13 cellular contexts compared by ENCODE assay signal in the genomic region with DNA sequence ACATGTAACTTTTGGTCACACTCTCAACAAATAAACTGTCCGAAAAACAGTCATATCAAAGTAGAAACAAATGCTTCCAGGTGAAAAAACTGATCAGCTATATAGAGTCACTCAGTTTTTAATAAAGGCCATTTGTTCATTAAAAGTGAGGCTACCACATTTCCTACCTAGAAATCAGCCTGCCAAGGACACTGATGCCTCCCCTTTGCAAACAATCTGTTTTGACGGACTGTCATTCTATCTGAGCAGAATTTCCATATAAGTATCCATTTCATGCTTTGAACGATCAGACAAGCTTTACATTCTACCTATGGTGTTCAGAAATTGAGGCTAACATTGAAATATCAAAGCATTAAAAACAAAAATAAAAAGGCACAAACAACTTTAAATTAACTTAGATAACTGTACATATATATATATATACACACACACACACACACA. TPM values are rescaled to one million over a fixed set of nuclear protein-coding genes. Genes with fewer than 3 reads are reported as not detected.
DNase-seq lines count a peak whose midpoint lies in the region; ATAC-seq and TF ChIP-seq lines count a peak whose summit lies in the region.
"Had no signal": no experiment of that assay in that cellular context is flagged by ENCODE, and none has a peak within 500 bp of the region (broad histone marks: within the 10 kb centered on the region; RNA-seq: fewer than 3 reads in every experiment).

No MANE protein-coding gene starts in this region.

- H3K9me3 Mint-ChIP-seq in nephron progenitor cell: no peaks in the 10 kb centered on the region
- H3K9me3 Mint-ChIP-seq in activated T-helper 2 cell treated with anti-CD3 and anti-CD28 coated beads, Interferon-gamma antibody, Interleukin-2, Interleukin-4, amounts not matched to agents 10 μg/mL and 5 μg/mL and 100 μg/mL, durations not matched to agents 14 hours and 24 hours and 36 hours: no peaks in the 10 kb centered on the region
- H3K9me3 Mint-ChIP-seq: activated CD4-positive, alpha-beta T cell treated with anti-CD3 and anti-CD28 coated beads, Interleukin-2, amount 10 ng/mL, durations not matched to agents 24 days and 14 days had no signal

- H3K4me1 ChIP-seq in heart right ventricle (peaks cover 0 to 34% (median 18%) of the 10 kb centered on the region in 9 donors), esophagus squamous epithelium (peaks cover 0 to 37% (median 3%) of the 10 kb centered on the region in 3 donors), urinary bladder (ENCODE audit: insufficient read depth) (no peaks in the 10 kb centered on the region)

- H3K27me3 ChIP-seq in heart right ventricle (peaks cover 0 to 67% (median 0%) of the 10 kb centered on the region in 7 donors), esophagus squamous epithelium (peaks cover 0 to 40% (median 0%) of the 10 kb centered on the region in 4 donors)
- H3K27me3 ChIP-seq: adrenal gland had no signal

- H3K4me3 ChIP-seq in heart right ventricle (peak overlapping the region in 9 of 10 donors; percentile 61 to 76 (median 73)), esophagus squamous epithelium (peak overlapping the region; percentile 49 to 86 (median 69)), urinary bladder (ENCODE audit: low read depth, low read length) (peak overlapping the region; percentile 97)

- ATAC-seq in heart right ventricle (no peak), Right ventricle myocardium inferior (no peak), GM18861 (IDR thresholded peaks at IDR 0.05; ENCODE audit: unreplicated experiment) (no peak)

- no peak overlapping the region for H3K27ac Mint-ChIP-seq in nephron progenitor cell
- H3K27ac Mint-ChIP-seq in activated T-helper 2 cell treated with anti-CD3 and anti-CD28 coated beads, Interferon-gamma antibody, Interleukin-2, Interleukin-4, amounts not matched to agents 10 μg/mL and 5 μg/mL and 100 μg/mL, durations not matched to agents 14 hours and 24 hours and 36 hours: no peak overlapping the region
- H3K27ac Mint-ChIP-seq: activated CD4-positive, alpha-beta T cell treated with anti-CD3 and anti-CD28 coated beads, Interleukin-2, amount 10 ng/mL, durations not matched to agents 24 days and 14 days had no signal

- peaks cover 0 to 18% (median 6%) of the 10 kb centered on the region in 9 donors for H3K36me3 ChIP-seq in heart right ventricle
- H3K36me3 ChIP-seq in esophagus squamous epithelium: no peaks in the 10 kb centered on the region
- H3K36me3 ChIP-seq in urinary bladder (ENCODE audit: insufficient read depth): no peaks in the 10 kb centered on the region
- H3K36me3 ChIP-seq: adrenal gland, neutrophil had no signal

- H3K36me3 Mint-ChIP-seq in nephron progenitor cell (ENCODE audit: low read depth): peaks cover 12% of the 10 kb centered on the region
- H3K36me3 Mint-ChIP-seq in activated T-helper 2 cell treated with anti-CD3 and anti-CD28 coated beads, Interferon-gamma antibody, Interleukin-2, Interleukin-4, amounts not matched to agents 10 μg/mL and 5 μg/mL and 100 μg/mL, durations not matched to agents 14 hours and 24 hours and 36 hours (ENCODE audit: low read depth): no peaks in the 10 kb centered on the region

- TF ChIP-seq POLR2A in esophagus squamous epithelium (IDR thresholded peaks at IDR 0.05): no peak

- H3K4me3 Mint-ChIP-seq in nephron progenitor cell: peak overlapping the region; percentile 11
- no peak overlapping the region for H3K4me3 Mint-ChIP-seq in activated T-helper 2 cell treated with anti-CD3 and anti-CD28 coated beads, Interferon-gamma antibody, Interleukin-2, Interleukin-4, amounts not matched to agents 10 μg/mL and 5 μg/mL and 100 μg/mL, durations not matched to agents 14 hours and 24 hours and 36 hours (ENCODE audit: low read depth)
- H3K4me3 Mint-ChIP-seq: activated CD4-positive, alpha-beta T cell treated with anti-CD3 and anti-CD28 coated beads, Interleukin-2, amount 10 ng/mL, durations not matched to agents 24 days and 14 days had no signal

- TF ChIP-seq CTCF in heart right ventricle (IDR thresholded peaks at IDR 0.05): no peak
- no peak for TF ChIP-seq CTCF in esophagus squamous epithelium (IDR thresholded peaks at IDR 0.05)
- no peak for TF ChIP-seq CTCF in nephron progenitor cell (IDR thresholded peaks at IDR 0.05)

- peaks cover 14% of the 10 kb centered on the region for H3K27me3 Mint-ChIP-seq in nephron progenitor cell (ENCODE audit: low read depth, poor library complexity)
- H3K27me3 Mint-ChIP-seq in activated T-helper 2 cell treated with anti-CD3 and anti-CD28 coated beads, Interferon-gamma antibody, Interleukin-2, Interleukin-4, amounts not matched to agents 10 μg/mL and 5 μg/mL and 100 μg/mL, durations not matched to agents 14 hours and 24 hours and 36 hours (ENCODE audit: low read depth): peaks cover 67% of the 10 kb centered on the region

- 69 to 75% methylated on average over 3 of the region's 3 CpGs for WGBS in heart right ventricle, 2 donors
- WGBS in esophagus squamous epithelium, 2 donors: 62 to 74% methylated on average over 3 of the region's 3 CpGs
- WGBS in urinary bladder: 48% methylated on average over 3 of the region's 3 CpGs

- peaks cover 33% of the 10 kb centered on the region for H3K4me1 Mint-ChIP-seq in nephron progenitor cell
- H3K4me1 Mint-ChIP-seq in activated T-helper 2 cell treated with anti-CD3 and anti-CD28 coated beads, Interferon-gamma antibody, Interleukin-2, Interleukin-4, amounts not matched to agents 10 μg/mL and 5 μg/mL and 100 μg/mL, durations not matched to agents 14 hours and 24 hours and 36 hours (ENCODE audit: low read depth): peaks cover 5% of the 10 kb centered on the region

- DNase-seq in heart right ventricle (no peak), Right ventricle myocardium inferior (ENCODE audit: missing footprints) (no peak), esophagus squamous epithelium (lab: John Stamatoyannopoulos, UW) (no peak), nephron progenitor cell (no peak), T-helper 2 cell (no peak)
- no peak for DNase-seq in activated T-helper 2 cell treated with anti-CD3 and anti-CD28 coated beads, Interferon-gamma antibody, Interleukin-2, Interleukin-4, amounts not matched to agents 10 μg/mL and 5 μg/mL and 100 μg/mL, durations not matched to agents 14 hours and 24 hours and 36 hours (ENCODE audit: low spot score)
- DNase-seq: activated CD4-positive, alpha-beta T cell treated with anti-CD3 and anti-CD28 coated beads, Interleukin-2, amount 10 ng/mL, durations not matched to agents 24 days and 14 days; adrenal gland; glutamatergic neuron; SHP77 treated with DMSO at 0.1 percent for 48 hours had no signal

- H3K9me3 ChIP-seq in heart right ventricle (no peaks in the 10 kb centered on the region), esophagus squamous epithelium (no peaks in the 10 kb centered on the region)
- H3K9me3 ChIP-seq: adrenal gland, neutrophil had no signal

- H3K27ac ChIP-seq in heart right ventricle (peak overlapping the region; percentile 12 to 97 (median 92)), esophagus squamous epithelium (peak overlapping the region in 3 of 4 donors; percentile 83 to 97 (median 95)), urinary bladder (ENCODE audit: low read depth) (peak overlapping the region; percentile 97)
- H3K27ac ChIP-seq: neutrophil had no signal

- intact Hi-C loops in heart right ventricle (cut with DNase I): no loop called here
- intact Hi-C loops in Right ventricle myocardium inferior (cut with DNase I): no loop called here
- intact Hi-C loops in esophagus squamous epithelium (cut with DNase I): no loop called here
- intact Hi-C loops in activated T-helper 2 cell treated with anti-CD3 and anti-CD28 coated beads, Interferon-gamma antibody, Interleukin-2, Interleukin-4, amounts not matched to agents 10 μg/mL and 5 μg/mL and 100 μg/mL, durations not matched to agents 14 hours and 24 hours and 36 hours (cut with micrococcal nuclease): no loop called here

RNA-seq across cellular contexts. Expression of gene CCN2, which starts 2.9 kb away (rescaled TPM):
- total RNA-seq in heart right ventricle: 10 to 100 TPM in 9 of 10 donors, 1 to 10 TPM in 1; 6.1 to 60.5 (median 40.7) TPM
- 10 to 100 TPM in 1 of 2 donors, 1 to 10 TPM in 1; 6.5 to 71.3 TPM for polyA plus RNA-seq in heart right ventricle
- total RNA-seq in Right ventricle myocardium inferior: 12.5 TPM
- total RNA-seq in esophagus squamous epithelium: 100 to 1,000 TPM in 1 of 4 donors, 10 to 100 TPM in 2, 1 to 10 TPM in 1; 8.9 to 110 (median 25.9) TPM
- 85.8 TPM for total RNA-seq in urinary bladder
- 506 TPM for polyA plus RNA-seq in urinary bladder
- total RNA-seq in activated T-helper 2 cell treated with anti-CD3 and anti-CD28 coated beads, Interferon-gamma antibody, Interleukin-2, Interleukin-4, amounts not matched to agents 10 μg/mL and 5 μg/mL and 100 μg/mL, durations not matched to agents 14 hours and 24 hours and 36 hours: not detected in 2 replicates
- total RNA-seq: activated CD4-positive, alpha-beta T cell treated with anti-CD3 and anti-CD28 coated beads, Interleukin-2, amount 10 ng/mL, durations not matched to agents 24 days and 14 days had no signal
